In the genomic region with DNA sequence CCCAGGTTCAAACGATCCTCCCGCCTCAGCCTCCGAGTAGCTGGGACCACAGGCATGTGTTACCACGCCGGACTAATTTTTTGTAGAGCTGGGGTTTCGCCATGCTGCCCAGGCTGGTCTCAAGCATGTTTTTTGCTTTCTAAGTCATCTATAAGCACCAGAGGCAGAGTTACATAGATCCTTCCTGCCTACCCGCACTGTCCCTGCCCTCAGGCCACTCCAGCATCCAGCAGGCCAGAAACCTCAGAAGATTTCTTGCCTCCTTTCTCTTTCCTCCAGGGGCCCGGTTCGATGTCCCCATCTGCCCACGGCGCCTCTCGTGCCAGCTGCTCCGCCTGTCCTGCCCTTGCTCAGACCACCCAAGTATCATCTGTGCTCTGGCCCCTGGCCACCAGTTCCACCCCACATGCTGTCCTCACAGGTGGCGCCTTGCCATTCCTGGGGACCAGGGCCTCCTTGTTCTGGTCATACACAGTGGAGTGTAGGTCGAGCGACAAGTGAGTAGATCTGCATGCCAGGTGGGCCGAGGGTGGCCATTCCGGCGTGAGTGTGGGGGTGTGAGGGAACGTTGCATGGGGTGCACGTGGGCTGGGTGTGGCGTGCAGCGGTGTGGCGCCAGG, we compare ENCODE assay signal across 17 cellular contexts. TPM values are rescaled to one million over a fixed set of nuclear protein-coding genes. Genes with fewer than 3 reads are reported as not detected.
DNase-seq lines count a peak whose midpoint lies in the region; ATAC-seq and TF ChIP-seq lines count a peak whose summit lies in the region.
"Had no signal": no experiment of that assay in that cellular context is flagged by ENCODE, and none has a peak within 500 bp of the region (broad histone marks: within the 10 kb centered on the region; RNA-seq: fewer than 3 reads in every experiment).

No MANE protein-coding gene starts in this region.

- H3K27me3 Mint-ChIP-seq in GM23338 (ENCODE audit: insufficient read depth, low read depth, poor library complexity) (peaks cover 5% of the 10 kb centered on the region), memory B cell (peaks cover 13% of the 10 kb centered on the region)
- H3K27me3 Mint-ChIP-seq in central memory CD8-positive, alpha-beta T cell = peaks cover 27% of the 10 kb centered on the region

- no peaks in the 10 kb centered on the region for H3K9me2 ChIP-seq in GM23338 (ENCODE audit: insufficient read depth)

- peak overlapping the region; percentile 66; the same call in 1 of the 2 replicates for H2AFZ ChIP-seq in GM23338

- no peak for ATAC-seq in GM23338
- no peak for ATAC-seq in central memory CD8-positive, alpha-beta T cell (replicated peaks; ENCODE audit: extremely low read depth, poor library complexity, severe bottlenecking)
- ATAC-seq in memory B cell (ENCODE audit: low read depth) = no peak
- no peak for ATAC-seq in SK-N-SH treated with all-trans-retinoic acid at 6 μM for 48 hours

- H3K36me3 ChIP-seq in GM23338 (ENCODE audit: insufficient read depth) (no peaks in the 10 kb centered on the region), suprapubic skin (no peaks in the 10 kb centered on the region)
- H3K36me3 ChIP-seq: neutrophil had no signal

- 57% methylated on average over 24 of the region's 24 CpGs for whole genome bisulfite sequencing in suprapubic skin

- no peak for TF ChIP-seq POLR2A in suprapubic skin (IDR thresholded peaks at IDR 0.05)

- H3K4me2 ChIP-seq in GM23338 = no peak overlapping the region; the same call in 1 of the 2 replicates
- H3K4me2 ChIP-seq: KMS-11 had no signal

- no peaks in the 10 kb centered on the region for H3K79me2 ChIP-seq in GM23338 (replicated peaks; ENCODE audit: insufficient read depth)

- H3K27ac ChIP-seq in GM23338 (ENCODE audit: low read depth) = no peak overlapping the region
- H3K27ac ChIP-seq in suprapubic skin = peak overlapping the region; percentile 1
- H3K27ac ChIP-seq: KMS-11, neutrophil had no signal

- H3K4me3 ChIP-seq in GM23338 = no peak overlapping the region
- peak overlapping the region; percentile 43 for H3K4me3 ChIP-seq in suprapubic skin

- no peak for DNase-seq in GM23338 (ENCODE audit: low spot score)
- DNase-seq in central memory CD8-positive, alpha-beta T cell (ENCODE audit: low spot score in 2 of 2) = no peak
- DNase-seq in memory B cell (ENCODE audit: low spot score in 2 of 2) = no peak
- DNase-seq in suprapubic skin (ENCODE audit: low spot score in 2 of 2) = peak in 1 of 2 donors; percentile 76
- no peak for DNase-seq in foreskin melanocyte
- no peak for DNase-seq in cerebellar nuclear complex (lab: John Stamatoyannopoulos, UW)
- DNase-seq in AG08395 (ENCODE audit: low spot score) = no peak
- DNase-seq: activated CD4-positive, alpha-beta T cell treated with anti-CD3 and anti-CD28 coated beads, Interleukin-2, amount 50 U/mL, for 1 hour; CD4-positive, CD25-positive, alpha-beta regulatory T cell; GOT3; NCI-H1436; NCI-H526; RPMI8226 had no signal

- no peaks in the 10 kb centered on the region for H4K20me1 ChIP-seq in GM23338 (replicated peaks; ENCODE audit: insufficient read depth)

- H3K4me1 ChIP-seq in GM23338 (ENCODE audit: insufficient read depth) (no peaks in the 10 kb centered on the region), suprapubic skin (peaks cover 15% of the 10 kb centered on the region)

- H3K4me3 Mint-ChIP-seq in GM23338 = no peak overlapping the region
- peak overlapping the region; percentile 52 for H3K4me3 Mint-ChIP-seq in central memory CD8-positive, alpha-beta T cell
- no peak overlapping the region for H3K4me3 Mint-ChIP-seq in memory B cell
- H3K4me3 Mint-ChIP-seq: activated T-helper 1 cell treated with anti-CD3 and anti-CD28 coated beads, Interleukin-12 subunit alpha, Interleukin-12 subunit beta, Interleukin-2, Interleukin-4 antibody, amounts not matched to agents 30 ng/mL and 10 ng/mL and 1 ng/mL, durations not matched to agents 14 hours and 24 hours and 36 hours; CD4-positive, CD25-positive, alpha-beta regulatory T cell had no signal

- H3K36me3 Mint-ChIP-seq in GM23338 (ENCODE audit: low read depth) (no peaks in the 10 kb centered on the region), memory B cell (no peaks in the 10 kb centered on the region)
- no peaks in the 10 kb centered on the region for H3K36me3 Mint-ChIP-seq in central memory CD8-positive, alpha-beta T cell (ENCODE audit: insufficient read depth)
- H3K36me3 Mint-ChIP-seq: CD4-positive, CD25-positive, alpha-beta regulatory T cell had no signal

- no peak for TF ChIP-seq CTCF in GM23338 (conservative IDR thresholded peaks at IDR 0.05; ENCODE audit: low read depth in 2 of 2)
- no peak for TF ChIP-seq CTCF in suprapubic skin (IDR thresholded peaks at IDR 0.05)

- H3K9me3 ChIP-seq in suprapubic skin = no peaks in the 10 kb centered on the region
- H3K9me3 ChIP-seq: neutrophil had no signal

- H3K4me1 Mint-ChIP-seq in GM23338 (no peaks in the 10 kb centered on the region), memory B cell (no peaks in the 10 kb centered on the region)
- no peaks in the 10 kb centered on the region for H3K4me1 Mint-ChIP-seq in central memory CD8-positive, alpha-beta T cell
- H3K4me1 Mint-ChIP-seq: CD4-positive, CD25-positive, alpha-beta regulatory T cell had no signal

- H3K27me3 ChIP-seq in GM23338 (ENCODE audit: insufficient read depth) = no peaks in the 10 kb centered on the region; the same call in 1 of the 2 replicates
- H3K27me3 ChIP-seq in suprapubic skin = no peaks in the 10 kb centered on the region

- H3K9me3 Mint-ChIP-seq in GM23338 (peaks cover 9% of the 10 kb centered on the region), memory B cell (no peaks in the 10 kb centered on the region)
- no peaks in the 10 kb centered on the region for H3K9me3 Mint-ChIP-seq in central memory CD8-positive, alpha-beta T cell

- no peak for TF ChIP-seq EP300 in suprapubic skin (IDR thresholded peaks at IDR 0.05)

- no peaks in the 10 kb centered on the region for H3F3A ChIP-seq in GM23338 (replicated peaks; ENCODE audit: low read depth)

- H3K27ac Mint-ChIP-seq in GM23338 (no peak overlapping the region), memory B cell (peak overlapping the region; percentile 7)
- no peak overlapping the region for H3K27ac Mint-ChIP-seq in central memory CD8-positive, alpha-beta T cell (ENCODE audit: low read depth)
- H3K27ac Mint-ChIP-seq: activated T-helper 1 cell treated with anti-CD3 and anti-CD28 coated beads, Interleukin-12 subunit alpha, Interleukin-12 subunit beta, Interleukin-2, Interleukin-4 antibody, amounts not matched to agents 30 ng/mL and 10 ng/mL and 1 ng/mL, durations not matched to agents 14 hours and 24 hours and 36 hours; CD4-positive, CD25-positive, alpha-beta regulatory T cell had no signal

TF ChIP-seq in GM23338, 12 proteins besides CTCF, POLR2A, EP300 and RAD21 (continues in another document):
- TF ChIP-seq ZNF331 (CRISPR knock-in tag; IDR thresholded peaks at IDR 0.05; ENCODE audit: low read depth) = no peak
- TF ChIP-seq, protein P1, sequence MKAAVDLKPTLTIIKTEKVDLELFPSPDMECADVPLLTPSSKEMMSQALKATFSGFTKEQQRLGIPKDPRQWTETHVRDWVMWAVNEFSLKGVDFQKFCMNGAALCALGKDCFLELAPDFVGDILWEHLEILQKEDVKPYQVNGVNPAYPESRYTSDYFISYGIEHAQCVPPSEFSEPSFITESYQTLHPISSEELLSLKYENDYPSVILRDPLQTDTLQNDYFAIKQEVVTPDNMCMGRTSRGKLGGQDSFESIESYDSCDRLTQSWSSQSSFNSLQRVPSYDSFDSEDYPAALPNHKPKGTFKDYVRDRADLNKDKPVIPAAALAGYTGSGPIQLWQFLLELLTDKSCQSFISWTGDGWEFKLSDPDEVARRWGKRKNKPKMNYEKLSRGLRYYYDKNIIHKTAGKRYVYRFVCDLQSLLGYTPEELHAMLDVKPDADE (IDR thresholded peaks at IDR 0.05) = no peak

TF ChIP-seq in SK-N-SH treated with all-trans-retinoic acid at 6 μM for 48 hours, 23 proteins besides CTCF, POLR2A, EP300 and RAD21 (continues in another document):
- no peak for TF ChIP-seq CSDC2 (CRISPR knock-in tag; IDR thresholded peaks at IDR 0.05)
- no peak for TF ChIP-seq ZNF8 (CRISPR knock-in tag; IDR thresholded peaks at IDR 0.05)
- no peak for TF ChIP-seq TSHZ2 (CRISPR knock-in tag; IDR thresholded peaks at IDR 0.05)

RNA-seq across cellular contexts. Expression of gene KLHDC8B, which starts 27.3 kb away (rescaled TPM):
- 11.1 and 15.0 TPM in 2 replicates for total RNA-seq in GM23338 (2014; rRNA removed; shearing (Covaris generic))
- polyA plus RNA-seq in GM23338 (2016; fragmentation: Nextera tagmentation; extraction: Ambion mirVana) = 4.7 and 5.5 TPM in 2 replicates
- 10 to 100 TPM; 53.1 to 63.6 (median 59.3) TPM for total RNA-seq in suprapubic skin

RNA-seq across cellular contexts. Expression of gene CCDC71, which starts 32.6 kb away (rescaled TPM):
- 37.4 and 44.2 TPM in 2 replicates for total RNA-seq in GM23338 (2014; rRNA removed; shearing (Covaris generic))
- 1.9 and 2.6 TPM in 2 replicates for polyA plus RNA-seq in GM23338 (2016; fragmentation: Nextera tagmentation; extraction: Ambion mirVana)
- total RNA-seq in suprapubic skin = 10 to 100 TPM; 29.0 to 48.2 (median 35.3) TPM
